29 cellular contexts compared by ENCODE assay signal in genomic region chr15:100207053-100207452, GRCh38.
A peak's percentile ranks its signal among the peaks of the same experiment; 100 is the strongest.
DNase-seq lines count a peak whose midpoint lies in the region; ATAC-seq, FAIRE-seq and TF ChIP-seq lines count a peak whose summit lies in the region.
"Had no signal": no experiment of that assay in that cellular context is flagged by ENCODE, and none has a peak within 500 bp of the region (broad histone marks: within the 10 kb centered on the region; RNA-seq: fewer than 3 reads in every experiment).

No MANE protein-coding gene starts in this region.

- no peak for TF ChIP-seq POLR2A in body of pancreas (IDR thresholded peaks at IDR 0.05)

- no peak for FAIRE-seq in small intestine (lab: Jason Lieb, UNC)
- FAIRE-seq: G401.6 had no signal

- peaks cover 9% of the 10 kb centered on the region for H3K9me3 Mint-ChIP-seq in chondrocyte (ENCODE audit: low read depth)
- H3K9me3 Mint-ChIP-seq: activated T-cell treated with anti-CD3 and anti-CD28 coated beads, Interleukin-2, amount 50 U/mL, for 24 hours; memory B cell; T-helper 1 cell treated with Interleukin-12 subunit alpha and Interleukin-12 subunit beta and Interleukin-4 antibody, amounts not matched to agents 30 μg/mL and 1 μg/mL, for 36 hours had no signal

- peak overlapping the region in 3 of 4 donors; percentile 9 to 46 (median 20) for H3K27ac ChIP-seq in body of pancreas
- H3K27ac ChIP-seq in small intestine (ENCODE audit: low read depth in 1 of 2, low read length in 1 of 2), result no peak overlapping the region
- H3K27ac ChIP-seq: adrenal gland, colonic mucosa, gastrocnemius medialis, GM23248, testis had no signal

- peak; percentile 46 to 76 (median 66) for DNase-seq in body of pancreas
- DNase-seq in islet precursor cell, result peak; percentile 86
- DNase-seq in small intestine, result peak; percentile 7
- DNase-seq in chondrocyte (ENCODE audit: low spot score), result no peak
- DNase-seq in globus pallidus (ENCODE audit: low spot score), result no peak
- DNase-seq in H7, result no peak
- DNase-seq: activated CD4-positive, alpha-beta T cell treated with anti-CD3 and anti-CD28 coated beads for 36 hours; activated T-cell treated with anti-CD3 and anti-CD28 coated beads, Interleukin-2, amount 50 U/mL, for 24 hours; adrenal gland; CD4-positive, alpha-beta memory T cell; colonic mucosa; DMS153; effector memory CD4-positive, alpha-beta T cell; esophagus squamous epithelium; gastrocnemius medialis; GM23248; kidney glomerular epithelial cell; NCI-H1417 treated with DMSO at 0.1 percent for 48 hours; NCI-H2107; NCI-H446 treated with DMSO at 0.1 percent for 48 hours; NK-92 treated with Interleukin-12 subunit alpha and Interleukin-12 subunit beta, amount 100 ng/mL, for 24 hours; retina; stimulated activated CD4-positive, alpha-beta T cell treated with anti-CD3 and anti-CD28 coated beads, Interleukin-4, amount 100 ng/mL, for 4 hours; stimulated activated naive CD4-positive, alpha-beta T cell treated with Interleukin-2 at 50 U/mL for 16 hours; testis had no signal

- intact Hi-C loops in body of pancreas (cut with DNase I), result loop anchor here (10.0 kb wide), 1 partner anchor 128 kb away; no protein-coding TSS in a partner anchor

- no peaks in the 10 kb centered on the region for H3K27me3 Mint-ChIP-seq in chondrocyte (ENCODE audit: low read depth)
- H3K27me3 Mint-ChIP-seq: activated CD4-positive, alpha-beta T cell treated with anti-CD3 and anti-CD28 coated beads for 36 hours; activated T-cell treated with anti-CD3 and anti-CD28 coated beads, Interleukin-2, amount 50 U/mL, for 24 hours; CD4-positive, alpha-beta memory T cell; memory B cell had no signal

- H3K4me3 ChIP-seq in body of pancreas, result no peak overlapping the region
- no peak overlapping the region for H3K4me3 ChIP-seq in small intestine (ENCODE audit: low read depth in 1 of 2, low read length in 2 of 2)
- no peak overlapping the region for H3K4me3 ChIP-seq in H7 (ENCODE audit: insufficient read depth, low read depth, low read length)
- H3K4me3 ChIP-seq: adrenal gland, colonic mucosa, esophagus squamous epithelium, gastrocnemius medialis, GM23248, testis had no signal

- ATAC-seq in body of pancreas, result peak; percentile 71
- ATAC-seq: activated CD4-positive, alpha-beta T cell treated with anti-CD3 and anti-CD28 coated beads for 36 hours had no signal

- TF ChIP-seq CTCF in LNCAP (IDR thresholded peaks at IDR 0.05), result peak; percentile 25; the same call in 1 of the 2 replicates
- peak in 4 of 7 experiments; percentile 12 to 48 (median 30) for TF ChIP-seq CTCF in body of pancreas (IDR thresholded peaks at IDR 0.05)
- no peak for TF ChIP-seq CTCF in chondrocyte (IDR thresholded peaks at IDR 0.05)

- H3K4me1 Mint-ChIP-seq in chondrocyte (ENCODE audit: low read depth), result peaks cover 16% of the 10 kb centered on the region
- H3K4me1 Mint-ChIP-seq: memory B cell had no signal

- peaks cover 62% of the 10 kb centered on the region for H3K4me1 ChIP-seq in body of pancreas
- H3K4me1 ChIP-seq in small intestine (ENCODE audit: control insufficient read depth in 2 of 2, insufficient read depth in 1 of 2, low read depth in 1 of 2, low read length in 1 of 2), result peaks cover 0 to 2% of the 10 kb centered on the region in 2 donors
- H3K4me1 ChIP-seq: testis had no signal

- WGBS in body of pancreas, 2 donors, result 0 to 28% methylated on average over 2 of the region's 2 CpGs
- 19 to 57% (median 39%) methylated on average over 2 of the region's 2 CpGs for WGBS in small intestine, 3 donors

- H3K9me3 ChIP-seq in body of pancreas (no peaks in the 10 kb centered on the region), small intestine (ENCODE audit: control insufficient read depth, low read depth) (no peaks in the 10 kb centered on the region)
- H3K9me3 ChIP-seq: adrenal gland, colonic mucosa, esophagus squamous epithelium, gastrocnemius medialis, testis had no signal

- no peak overlapping the region for H3K27ac Mint-ChIP-seq in chondrocyte (ENCODE audit: unreplicated experiment)
- H3K27ac Mint-ChIP-seq: activated CD4-positive, alpha-beta T cell treated with anti-CD3 and anti-CD28 coated beads for 36 hours; activated T-cell treated with anti-CD3 and anti-CD28 coated beads, Interleukin-2, amount 50 U/mL, for 24 hours; CD4-positive, alpha-beta memory T cell; memory B cell; T-helper 1 cell treated with Interleukin-12 subunit alpha and Interleukin-12 subunit beta and Interleukin-4 antibody, amounts not matched to agents 30 μg/mL and 1 μg/mL, for 36 hours had no signal

- no peaks in the 10 kb centered on the region for H3K36me3 ChIP-seq in body of pancreas (replicated peaks in 1 of 2; ENCODE audit: insufficient read depth in 1 of 2, low read depth in 2 of 2)
- no peaks in the 10 kb centered on the region for H3K36me3 ChIP-seq in small intestine (ENCODE audit: control insufficient read depth in 2 of 2, insufficient read depth in 2 of 2, low read length in 2 of 2)
- no peaks in the 10 kb centered on the region for H3K36me3 ChIP-seq in H7 (replicated peaks; ENCODE audit: control insufficient read depth, insufficient read depth, low read length)
- H3K36me3 ChIP-seq: adrenal gland, colonic mucosa, esophagus squamous epithelium, gastrocnemius medialis had no signal

- H3K4me3 Mint-ChIP-seq in chondrocyte (ENCODE audit: unreplicated experiment), result no peak overlapping the region
- H3K4me3 Mint-ChIP-seq: activated CD4-positive, alpha-beta T cell treated with anti-CD3 and anti-CD28 coated beads for 36 hours; activated T-cell treated with anti-CD3 and anti-CD28 coated beads, Interleukin-2, amount 50 U/mL, for 24 hours; CD4-positive, alpha-beta memory T cell; memory B cell; T-helper 1 cell treated with Interleukin-12 subunit alpha and Interleukin-12 subunit beta and Interleukin-4 antibody, amounts not matched to agents 30 μg/mL and 1 μg/mL, for 36 hours had no signal

- no peaks in the 10 kb centered on the region for H3K27me3 ChIP-seq in body of pancreas
- no peaks in the 10 kb centered on the region for H3K27me3 ChIP-seq in small intestine (ENCODE audit: control insufficient read depth in 2 of 2, insufficient read depth in 2 of 2, low read length in 2 of 2)
- no peaks in the 10 kb centered on the region for H3K27me3 ChIP-seq in H7 (ENCODE audit: control insufficient read depth, insufficient read depth, low read length)
- H3K27me3 ChIP-seq: adrenal gland, colonic mucosa, esophagus squamous epithelium, gastrocnemius medialis, testis had no signal

- H3K36me3 Mint-ChIP-seq in chondrocyte (ENCODE audit: low read depth), result peaks cover 2% of the 10 kb centered on the region
- H3K36me3 Mint-ChIP-seq: memory B cell had no signal

Comparison
In these comparisons a context has a peak if more than half of its experiments do, and no peak if none do; other contexts are left out.
1. DNase-seq: peak in body of pancreas (4 of 4), islet precursor cell (single experiment) and small intestine (single experiment); none in chondrocyte (single experiment), globus pallidus (single experiment) and H7 (single experiment).
2. H3K27ac ChIP-seq: peak in body of pancreas (3 of 4); none in small intestine (0 of 2).